Comparison of ENCODE assay signal across 16 cellular contexts in genomic region chr12:106901276-106901675, GRCh38. TPM values are rescaled to one million over a fixed set of nuclear protein-coding genes. Genes with fewer than 3 reads are reported as not detected.
DNase-seq lines count a peak whose midpoint lies in the region; ATAC-seq, FAIRE-seq and TF ChIP-seq lines count a peak whose summit lies in the region.
"Had no signal": no experiment of that assay in that cellular context is flagged by ENCODE, and none has a peak within 500 bp of the region (broad histone marks: within the 10 kb centered on the region; RNA-seq: fewer than 3 reads in every experiment).

No MANE protein-coding gene starts in this region.

- TF ChIP-seq POLR2A in adrenal gland (IDR thresholded peaks at IDR 0.05) = no peak

- no peaks in the 10 kb centered on the region for H3K27me3 ChIP-seq in bronchial epithelial cell (ENCODE audit: control insufficient read depth, insufficient read depth, low read length)
- peaks cover 6% of the 10 kb centered on the region for H3K27me3 ChIP-seq in adrenal gland

- H3K9me3 ChIP-seq in adrenal gland (replicated peaks in 1 of 3) = no peaks in the 10 kb centered on the region

- peaks cover 58% of the 10 kb centered on the region for H3K27me3 Mint-ChIP-seq in Calu3 (ENCODE audit: unreplicated experiment)

- intact Hi-C loops in adrenal gland (cut with DNase I) (no loop called here), Calu3 (cut with micrococcal nuclease; ENCODE audit: unreplicated experiment) (loop anchor here (5.0 kb wide), 1 partner anchor 514 kb away; no protein-coding TSS in a partner anchor)

- H3K36me3 Mint-ChIP-seq in Calu3 (ENCODE audit: insufficient read depth, unreplicated experiment) = no peaks in the 10 kb centered on the region

- FAIRE-seq in bronchial epithelial cell (lab: Jason Lieb, UNC) = no peak
- FAIRE-seq: GM12892 had no signal

- no peaks in the 10 kb centered on the region for H3K4me1 ChIP-seq in adrenal gland (replicated peaks in 1 of 2)

- H3K4me3 Mint-ChIP-seq in Calu3 (ENCODE audit: low read depth, unreplicated experiment) = no peak overlapping the region

- H3K27ac Mint-ChIP-seq in Calu3 (ENCODE audit: unreplicated experiment) = no peak overlapping the region

- WGBS in adrenal gland, 4 donors = 78 to 100% (median 95%) methylated on average over 1 of the region's 1 CpG

- H3K9me3 Mint-ChIP-seq in Calu3 (ENCODE audit: low read depth, unreplicated experiment) = no peaks in the 10 kb centered on the region

- peak; percentile 8 for DNase-seq in DMS 273 (lab: John Stamatoyannopoulos, UW; ENCODE audit: unreplicated experiment)
- DNase-seq in DMS 273 treated with DMSO at 0.1 percent for 48 hours (lab: John Stamatoyannopoulos, UW) = no peak
- DNase-seq in LHCN-M2 (ENCODE audit: low read depth) = peak; percentile 28
- peak; percentile 48 for DNase-seq in bronchial epithelial cell (ENCODE audit: low read depth)
- DNase-seq in kidney tubule cell (ENCODE audit: low spot score) = peak; percentile 44
- DNase-seq in adrenal gland = no peak
- DNase-seq in Calu3 = no peak
- DNase-seq: C1 segment of cervical spinal cord, GDM1, NCI-H146, NCI-H774, Right ventricle myocardium superior had no signal

- no peak overlapping the region for H3K4me3 ChIP-seq in bronchial epithelial cell (ENCODE audit: low read depth, low read length)
- H3K4me3 ChIP-seq in adrenal gland = no peak overlapping the region

- no peaks in the 10 kb centered on the region for H3K4me1 Mint-ChIP-seq in Calu3 (ENCODE audit: low read depth, unreplicated experiment)

- H3K36me3 ChIP-seq in bronchial epithelial cell (ENCODE audit: control insufficient read depth, insufficient read depth, low read length) (no peaks in the 10 kb centered on the region), adrenal gland (replicated peaks in 1 of 2) (no peaks in the 10 kb centered on the region)

- no TSS peak for BruUV-seq in Calu3 (replicated peaks; lab: Mats Ljungman, UMichigan)

- no peak overlapping the region for H3K27ac ChIP-seq in adrenal gland
- H3K27ac ChIP-seq: 22Rv1 had no signal

- CTCF ChIA-PET in Calu3 (lab: Charles Lee) = interaction anchor here (0.7 kb wide), 1 partner anchor 74 kb away, joined by 4 read pairs; no protein-coding TSS in a partner anchor

- TF ChIP-seq CTCF in bronchial epithelial cell (IDR thresholded peaks at IDR 0.05; ENCODE audit: insufficient read depth, low read length, severe bottlenecking) (no peak), adrenal gland (IDR thresholded peaks at IDR 0.05) (no peak), Calu3 (IDR thresholded peaks at IDR 0.05; ENCODE audit: unreplicated experiment) (no peak)

- no peak for ATAC-seq in HG03280 (IDR thresholded peaks at IDR 0.05; ENCODE audit: unreplicated experiment)
- ATAC-seq: Panc1 had no signal

RNA-seq across cellular contexts. Expression of gene TMEM263, which starts 54.4 kb away (rescaled TPM):
- total RNA-seq in LHCN-M2 (2014; rRNA removed) (70.2 and 83.0 TPM in 2 replicates), bronchial epithelial cell (15.9 and 26.6 TPM in 2 replicates), adrenal gland (10 to 100 TPM; 32.1 to 53.6 (median 45.4) TPM), Calu3 (2022) (46.3 and 47.6 TPM in 2 replicates)
- polyA plus RNA-seq in LHCN-M2 (2012) = 31.4 TPM
- 10 to 100 TPM; 12.1 to 59.7 (median 27.0) TPM for polyA plus RNA-seq in adrenal gland

Comparison
In these comparisons a context has a peak if more than half of its experiments do, and no peak if none do; other contexts are left out.
1. DNase-seq: peak in DMS 273 (single experiment), LHCN-M2 (single experiment), bronchial epithelial cell (single experiment) and kidney tubule cell (single experiment); none in DMS 273 treated with DMSO at 0.1 percent for 48 hours (single experiment), adrenal gland (0 of 7) and Calu3 (single experiment).